In genomic region chr1:84077476-84078107, GRCh38 we compare ENCODE assay signal across 8 cellular contexts.
DNase-seq lines count a peak whose midpoint lies in the region; ATAC-seq and TF ChIP-seq lines count a peak whose summit lies in the region.

No MANE protein-coding gene starts in this region.

- in situ Hi-C loops in mammary epithelial cell (cut with MboI; ENCODE audit: low sequenced_read_pairs in 2 of 2) = no loop called here

- H3K79me2 ChIP-seq in mammary epithelial cell (ENCODE audit: insufficient read depth, low read length) = peaks cover 25% of the 10 kb centered on the region

- peaks cover 3% of the 10 kb centered on the region for H3K36me3 ChIP-seq in WERI-Rb-1
- H3K36me3 ChIP-seq in mammary epithelial cell (ENCODE audit: insufficient read depth, low read length) = no peaks in the 10 kb centered on the region
- H3K36me3 ChIP-seq in spleen = no peaks in the 10 kb centered on the region

- dilution Hi-C loops in mammary epithelial cell (cut with HindIII; ENCODE audit: low sequenced_read_pairs) = no loop called here

- H3K27me3 ChIP-seq in WERI-Rb-1 (ENCODE audit: insufficient read depth, low read depth, severe bottlenecking) = no peaks in the 10 kb centered on the region
- H3K27me3 ChIP-seq in mammary epithelial cell (ENCODE audit: insufficient read depth, low read length) = no peaks in the 10 kb centered on the region
- peaks cover 0 to 9% (median 0%) of the 10 kb centered on the region in 7 donors for H3K27me3 ChIP-seq in spleen (replicated peaks in 1 of 7)

- under 1% methylated on average over 13 of the region's 71 CpGs for WGBS in mammary epithelial cell (ENCODE audit: low coverage, missing lambda C conversion rate)
- WGBS in spleen, 5 donors = 0 to 1% (median 0%) methylated on average over 37 to 71 of the region's 71 CpGs

- peak overlapping the region; percentile 94 for H3K27ac ChIP-seq in WERI-Rb-1
- peak overlapping the region; percentile 60 for H3K27ac ChIP-seq in mammary epithelial cell (ENCODE audit: insufficient read depth, low read depth, low read length)
- peak overlapping the region; percentile 77 to 91 (median 90) for H3K27ac ChIP-seq in spleen

- DNase-seq in SIG-M5 treated with dmso at 0.1 percent for 504 hours (lab: John Stamatoyannopoulos, UW; ENCODE audit: unreplicated experiment) = peak; percentile 58
- no peak for DNase-seq in SIG-M5 (lab: John Stamatoyannopoulos, UW)
- DNase-seq in NCI-H2107 treated with DMSO at 0.1 percent for 48 hours (lab: John Stamatoyannopoulos, UW; ENCODE audit: unreplicated experiment) = peak; percentile 78
- peak; percentile 85 for DNase-seq in WERI-Rb-1
- peak; percentile 66 for DNase-seq in mammary epithelial cell
- peak; percentile 76 for DNase-seq in inferior parietal cortex (ENCODE audit: extremely low spot score)
- DNase-seq in spleen = peak; percentile 93

- H3K4me3 ChIP-seq in WERI-Rb-1 (ENCODE audit: low read depth, low read length) (peak overlapping the region; percentile 96), mammary epithelial cell (replicated peaks in 1 of 3; ENCODE audit: insufficient read depth in 1 of 3, low read depth in 2 of 3, low read length in 3 of 3) (peak overlapping the region; percentile 76 to 92 (median 76)), spleen (peak overlapping the region; percentile 75 to 92 (median 83))

- TF ChIP-seq POLR2A in spleen (IDR thresholded peaks at IDR 0.05) = no peak

- peak overlapping the region; percentile 86 for H3K4me2 ChIP-seq in mammary epithelial cell (ENCODE audit: insufficient read depth, low read depth, low read length)

- intact Hi-C loops in mammary epithelial cell (cut with micrococcal nuclease) (loop anchor here (1.0 to 2.0 kb wide), 3 partner anchors 41 to 146 kb away; partner anchors contain the start of gene TTLL7), spleen (cut with DNase I; ENCODE audit: low total_unique reads) (no loop called here)

- CTCF ChIA-PET in mammary epithelial cell (lab: Charles Lee; ENCODE audit: low non-redundant PET) = no interaction called here

- peak; percentile 93 for ATAC-seq in HG02973 (IDR thresholded peaks at IDR 0.05; ENCODE audit: unreplicated experiment)

- TF ChIP-seq CTCF in WERI-Rb-1 (IDR thresholded peaks at IDR 0.05; ENCODE audit: low read depth, low read length) (no peak), mammary epithelial cell (conservative IDR thresholded peaks at IDR 0.05 in 1 of 2, IDR thresholded peaks at IDR 0.05 in 1 of 2; ENCODE audit: extremely low read depth in 1 of 2, insufficient read depth in 1 of 2, low read depth in 1 of 2, low read length in 2 of 2) (no peak), spleen (IDR thresholded peaks at IDR 0.05 in 8 of 11, conservative IDR thresholded peaks at IDR 0.05 in 3 of 11) (peak in 3 of 11 experiments; percentile 7 to 18 (median 9))

- peak overlapping the region; percentile 96 for H2AFZ ChIP-seq in mammary epithelial cell (ENCODE audit: low read depth, low read length)

- no peaks in the 10 kb centered on the region for H4K20me1 ChIP-seq in mammary epithelial cell (ENCODE audit: insufficient read depth, low read length)

- no peaks in the 10 kb centered on the region for H3K9me3 ChIP-seq in WERI-Rb-1 (ENCODE audit: severe bottlenecking)
- no peaks in the 10 kb centered on the region for H3K9me3 ChIP-seq in mammary epithelial cell (replicated peaks; ENCODE audit: insufficient read depth, low read length)
- H3K9me3 ChIP-seq in spleen = no peaks in the 10 kb centered on the region

- H3K4me1 ChIP-seq in mammary epithelial cell (ENCODE audit: insufficient read depth, low read length) = no peaks in the 10 kb centered on the region
- H3K4me1 ChIP-seq in spleen = peaks cover 0 to 32% (median 22%) of the 10 kb centered on the region in 6 donors

- no TSS peak for BruUV-seq in mammary epithelial cell (replicated peaks; lab: Mats Ljungman, UMichigan)

- H3K9ac ChIP-seq in mammary epithelial cell (ENCODE audit: insufficient read depth, low read length) = peak overlapping the region; percentile 66
